Comparison of ENCODE assay signal across 10 cellular contexts in genomic region chr2:45458909-45459563, GRCh38.
DNase-seq lines count a peak whose midpoint lies in the region; ATAC-seq and TF ChIP-seq lines count a peak whose summit lies in the region.
"Had no signal": no experiment of that assay in that cellular context is flagged by ENCODE, and none has a peak within 500 bp of the region (broad histone marks: within the 10 kb centered on the region; RNA-seq: fewer than 3 reads in every experiment).

No MANE protein-coding gene starts in this region.

- ATAC-seq in sciatic nerve = peak; percentile 83
- ATAC-seq in activated CD8-positive, alpha-beta T cell treated with anti-CD3 and anti-CD28 coated beads for 36 hours = no peak
- ATAC-seq in GM18505 (IDR thresholded peaks at IDR 0.05; ENCODE audit: unreplicated experiment) = no peak

- peak overlapping the region; percentile 64 for H3K4me3 Mint-ChIP-seq in HFFc6
- no peak overlapping the region for H3K4me3 Mint-ChIP-seq in activated CD8-positive, alpha-beta T cell treated with anti-CD3 and anti-CD28 coated beads for 36 hours
- H3K4me3 Mint-ChIP-seq: memory B cell had no signal

- H3K27me3 ChIP-seq in SJCRH30 = no peaks in the 10 kb centered on the region

- H3K9me3 ChIP-seq in SJCRH30 (replicated peaks) = no peaks in the 10 kb centered on the region
- H3K9me3 ChIP-seq: HAP-1 had no signal

- H3K4me1 ChIP-seq in SJCRH30 = peaks cover 12% of the 10 kb centered on the region; the same call in 1 of the 2 replicates

- no peaks in the 10 kb centered on the region for H3K36me3 ChIP-seq in SJCRH30
- H3K36me3 ChIP-seq: HAP-1 had no signal

- intact Hi-C loops in sciatic nerve (cut with DNase I) (no loop called here), posterior vena cava (cut with DNase I) (no loop called here)
- intact Hi-C loops in activated CD8-positive, alpha-beta T cell treated with anti-CD3 and anti-CD28 coated beads for 36 hours (cut with micrococcal nuclease) = no loop called here

- no peaks in the 10 kb centered on the region for H3K36me3 Mint-ChIP-seq in HFFc6 (ENCODE audit: low read depth)
- peaks cover 7% of the 10 kb centered on the region for H3K36me3 Mint-ChIP-seq in activated CD8-positive, alpha-beta T cell treated with anti-CD3 and anti-CD28 coated beads for 36 hours (ENCODE audit: low read depth)

- DNase-seq in HFFc6 (peak; percentile 52), SJCRH30 (peak; percentile 45 to 62), fibroblast of villous mesenchyme (ENCODE audit: low read depth) (peak; percentile 48), sciatic nerve (ENCODE audit: low spot score) (no peak), posterior vena cava (ENCODE audit: low spot score) (no peak), nucleus accumbens (lab: John Stamatoyannopoulos, UW) (no peak)
- DNase-seq in activated CD8-positive, alpha-beta T cell treated with anti-CD3 and anti-CD28 coated beads for 36 hours = no peak

- H3K27ac Mint-ChIP-seq in HFFc6 = peak overlapping the region; percentile 83
- no peak overlapping the region for H3K27ac Mint-ChIP-seq in activated CD8-positive, alpha-beta T cell treated with anti-CD3 and anti-CD28 coated beads for 36 hours
- H3K27ac Mint-ChIP-seq: memory B cell had no signal

- CTCF ChIA-PET in activated CD8-positive, alpha-beta T cell treated with anti-CD3 and anti-CD28 coated beads for 36 hours (lab: Charles Lee) = interaction anchor here (0.6 kb wide), 1 partner anchor 55 kb away, joined by 3 read pairs; no protein-coding TSS in a partner anchor

- TF ChIP-seq CTCF in HFFc6 (IDR thresholded peaks at IDR 0.05) = no peak
- TF ChIP-seq CTCF in fibroblast of villous mesenchyme (IDR thresholded peaks at IDR 0.05; ENCODE audit: insufficient read depth, low read depth, low read length) = no peak
- no peak for TF ChIP-seq CTCF in activated CD8-positive, alpha-beta T cell treated with anti-CD3 and anti-CD28 coated beads for 36 hours (IDR thresholded peaks at IDR 0.05)

- H3K4me3 ChIP-seq in SJCRH30 (no peak overlapping the region), fibroblast of villous mesenchyme (ENCODE audit: low read depth, low read length) (no peak overlapping the region)
- H3K4me3 ChIP-seq: HAP-1 had no signal

- H3K9me3 Mint-ChIP-seq in HFFc6 = no peaks in the 10 kb centered on the region
- H3K9me3 Mint-ChIP-seq in activated CD8-positive, alpha-beta T cell treated with anti-CD3 and anti-CD28 coated beads for 36 hours = no peaks in the 10 kb centered on the region
- H3K9me3 Mint-ChIP-seq: memory B cell had no signal

- peak overlapping the region; percentile 4; the same call in 1 of the 2 replicates for H3K27ac ChIP-seq in SJCRH30

- H3K27me3 Mint-ChIP-seq in HFFc6 (ENCODE audit: insufficient read depth) = no peaks in the 10 kb centered on the region
- no peaks in the 10 kb centered on the region for H3K27me3 Mint-ChIP-seq in activated CD8-positive, alpha-beta T cell treated with anti-CD3 and anti-CD28 coated beads for 36 hours
- H3K27me3 Mint-ChIP-seq: memory B cell had no signal

- peaks cover 24% of the 10 kb centered on the region for H3K4me1 Mint-ChIP-seq in HFFc6 (ENCODE audit: low read depth)
- H3K4me1 Mint-ChIP-seq in activated CD8-positive, alpha-beta T cell treated with anti-CD3 and anti-CD28 coated beads for 36 hours (ENCODE audit: low read depth) = no peaks in the 10 kb centered on the region

- POLR2A ChIA-PET in activated CD8-positive, alpha-beta T cell treated with anti-CD3 and anti-CD28 coated beads for 36 hours (lab: Charles Lee) = no interaction called here

- TF ChIP-seq POLR2A in GM18505 (IDR thresholded peaks at IDR 0.05; ENCODE audit: borderline replicate concordance, extremely low read depth, insufficient read depth, insufficient read length) = no peak

Comparison
In these comparisons a context has a peak if more than half of its experiments do, and no peak if none do; other contexts are left out.
1. DNase-seq: peak in HFFc6 (single experiment), SJCRH30 (2 of 2) and fibroblast of villous mesenchyme (single experiment); none in sciatic nerve (single experiment), posterior vena cava (single experiment), activated CD8-positive, alpha-beta T cell treated with anti-CD3 and anti-CD28 coated beads for 36 hours (single experiment) and nucleus accumbens (0 of 56).